Comparison of ENCODE assay signal across 11 cellular contexts in genomic region chr3:70811880-70812279, GRCh38.
DNase-seq lines count a peak whose midpoint lies in the region; FAIRE-seq and TF ChIP-seq lines count a peak whose summit lies in the region.
"Had no signal": no experiment of that assay in that cellular context is flagged by ENCODE, and none has a peak within 500 bp of the region (broad histone marks: within the 10 kb centered on the region; RNA-seq: fewer than 3 reads in every experiment).

No MANE protein-coding gene starts in this region.

- no peaks in the 10 kb centered on the region for H3K9me3 ChIP-seq in kidney (ENCODE audit: control insufficient read depth in 1 of 2, low read length in 2 of 2)

- intact Hi-C loops in kidney (cut with DNase I) = no loop called here

- no peak overlapping the region for H3K9ac ChIP-seq in kidney (ENCODE audit: low read length in 2 of 2)

- FAIRE-seq in kidney (lab: Jason Lieb, UNC) = no peak

- no peak overlapping the region for H3K4me3 ChIP-seq in AG10803 (ENCODE audit: low read length)
- H3K4me3 ChIP-seq in kidney (ENCODE audit: low read length in 2 of 2) = no peak overlapping the region
- H3K4me3 ChIP-seq: right lobe of liver had no signal

- DNase-seq in AG10803 (ENCODE audit: low read depth) (peak; percentile 93), Kasumi-1 (lab: John Stamatoyannopoulos, UW) (peak; percentile 32 to 40), dedifferentiated amniotic fluid mesenchymal stem cell (ENCODE audit: extremely low spot score) (peak; percentile 56), lung microvascular endothelial cell (ENCODE audit: low read depth in 2 of 2) (peak; percentile 54 to 63), 8988T (no peak), GM19238 (ENCODE audit: insufficient read length, low spot score) (no peak), NCI-H146 (lab: John Stamatoyannopoulos, UW) (no peak), kidney (no peak)
- DNase-seq: activated CD4-positive, alpha-beta T cell treated with anti-CD3 and anti-CD28 coated beads, Interleukin-2, amount 10 ng/mL, durations not matched to agents 7 days and 5 days; right lobe of liver had no signal

- H3K36me3 ChIP-seq in kidney (ENCODE audit: control insufficient read depth in 1 of 2, insufficient read depth in 2 of 2, low read length in 2 of 2) = no peaks in the 10 kb centered on the region
- H3K36me3 ChIP-seq: right lobe of liver had no signal

- TF ChIP-seq CTCF in AG10803 (conservative IDR thresholded peaks at IDR 0.05; ENCODE audit: low read length) (no peak), kidney (IDR thresholded peaks at IDR 0.05; ENCODE audit: borderline replicate concordance, extremely low read depth, insufficient read depth) (no peak)

- no peaks in the 10 kb centered on the region for H3K4me1 ChIP-seq in kidney (ENCODE audit: control insufficient read depth in 1 of 2, insufficient read depth in 1 of 2, low read depth in 1 of 2, low read length in 2 of 2)
- H3K4me1 ChIP-seq: right lobe of liver had no signal

- H3K27ac ChIP-seq in kidney (ENCODE audit: low read depth in 2 of 2, low read length in 2 of 2) = no peak overlapping the region
- H3K27ac ChIP-seq: right lobe of liver, RWPE1 had no signal

Comparison
In these comparisons a context has a peak if more than half of its experiments do, and no peak if none do; other contexts are left out.
1. DNase-seq: peak in AG10803 (single experiment), Kasumi-1 (2 of 2), dedifferentiated amniotic fluid mesenchymal stem cell (single experiment) and lung microvascular endothelial cell (2 of 2); none in 8988T (single experiment), GM19238 (single experiment), NCI-H146 (single experiment) and kidney (single experiment).